In the genomic region with DNA sequence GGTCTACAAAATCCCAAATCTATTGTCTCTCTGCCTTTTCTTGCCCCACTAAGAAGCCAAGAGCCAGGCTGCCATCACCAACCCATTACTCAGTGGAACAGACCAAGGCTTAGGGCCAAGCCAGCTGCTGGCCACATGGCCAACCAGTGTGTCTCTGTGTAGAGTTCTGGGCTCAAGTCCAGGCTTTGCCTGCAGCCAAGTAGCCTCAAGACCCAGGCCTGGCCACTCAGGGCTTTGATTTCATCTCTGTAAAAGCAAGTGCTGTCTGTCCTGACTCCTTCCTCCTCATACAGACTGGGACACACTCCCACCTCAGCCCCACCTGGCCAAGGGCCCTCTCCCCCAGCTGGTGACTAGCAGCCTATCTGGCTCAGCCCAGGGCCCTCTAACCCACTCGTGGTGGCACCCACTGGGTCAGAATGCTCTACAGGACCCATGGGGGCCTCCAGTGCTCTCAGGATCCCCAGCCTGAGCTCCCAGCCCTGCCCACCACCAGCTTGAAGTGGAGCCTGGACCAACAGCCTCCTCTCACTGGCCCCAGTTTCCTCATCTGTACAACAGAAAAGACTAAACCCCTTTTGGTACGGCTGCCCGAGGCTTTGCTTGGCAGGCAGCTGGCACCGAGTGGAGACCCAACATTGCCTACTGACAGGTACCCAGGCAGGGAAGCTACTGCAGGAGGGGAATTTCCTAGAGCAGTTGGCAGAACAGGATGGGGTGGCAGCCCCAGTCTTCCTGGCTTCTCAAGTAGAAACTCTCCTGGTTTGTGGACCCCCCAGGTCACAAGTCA, we compare ENCODE assay signal across 8 cellular contexts. TPM values are rescaled to one million over a fixed set of nuclear protein-coding genes. Genes with fewer than 3 reads are reported as not detected.
DNase-seq lines count a peak whose midpoint lies in the region; ATAC-seq and TF ChIP-seq lines count a peak whose summit lies in the region.

No MANE protein-coding gene starts in this region.

- in situ Hi-C loops in GM13976 (cut with MboI; ENCODE audit: low sequenced_read_pairs, unreplicated experiment) = no loop called here

- no peaks in the 10 kb centered on the region for H3K27me3 ChIP-seq in CD4-positive, alpha-beta T cell (ENCODE audit: control insufficient read depth, insufficient read depth, low read length)
- H3K27me3 ChIP-seq in esophagus (ENCODE audit: control insufficient read depth in 1 of 2, insufficient read depth in 2 of 2, low read length in 2 of 2) (no peaks in the 10 kb centered on the region), neuronal stem cell (ENCODE audit: control insufficient read depth in 3 of 3, insufficient read depth in 3 of 3, low read depth in 1 of 3, low read length in 3 of 3) (no peaks in the 10 kb centered on the region)

- peaks cover 71% of the 10 kb centered on the region for H3K4me1 Mint-ChIP-seq in CD4-positive, alpha-beta T cell (ENCODE audit: low read depth)

- peak overlapping the region; percentile 93 for H2BK5ac ChIP-seq in neuronal stem cell (ENCODE audit: low read length)

- POLR2A ChIA-PET in CD4-positive, alpha-beta T cell (lab: Charles Lee) = interaction anchor here (1.0 to 1.2 kb wide), 2 partner anchors 14 to 15 kb away, joined by 3 read pairs; partner anchors contain the start of gene SREBF1

- H3K4me3 ChIP-seq in esophagus (ENCODE audit: low read depth in 1 of 2, low read length in 2 of 2) (peak overlapping the region; percentile 54 to 68), neuronal stem cell (ENCODE audit: low read length in 2 of 2) (peak overlapping the region in 1 of 2 donors; percentile 54)

- H3K27ac Mint-ChIP-seq in CD4-positive, alpha-beta T cell = peak overlapping the region; percentile 98

- intact Hi-C loops in CD4-positive, alpha-beta T cell (cut with DNase I, micrococcal nuclease) = loop anchor here (2.0 to 5.0 kb wide), 2 partner anchors 18 to 155 kb away; no protein-coding TSS in a partner anchor

- H3K9ac ChIP-seq in neuronal stem cell (ENCODE audit: low read depth, low read length, poor library complexity) = no peak overlapping the region

- H3K79me1 ChIP-seq in neuronal stem cell (ENCODE audit: low read depth, low read length) = peaks cover 29% of the 10 kb centered on the region

- 24 to 39% methylated on average over 4 of the region's 4 CpGs for WGBS in esophagus, 2 donors
- no CpG with 5 or more reads among the region's 4 CpGs for WGBS in neuronal stem cell (ENCODE audit: extremely low coverage in 2 of 2, insufficient read length in 2 of 2, insufficient replicate concordance in 1 of 2), 2 donors

- ATAC-seq in CD4-positive, alpha-beta T cell (ENCODE audit: poor library complexity) = no peak
- ATAC-seq in GM18519 (IDR thresholded peaks at IDR 0.05; ENCODE audit: low FRiP score, unreplicated experiment) = no peak

- H4K91ac ChIP-seq in neuronal stem cell (ENCODE audit: low read depth, low read length, poor library complexity) = no peak overlapping the region

- H3K36me3 Mint-ChIP-seq in CD4-positive, alpha-beta T cell (ENCODE audit: low read depth) = peaks cover 31% of the 10 kb centered on the region

- no peaks in the 10 kb centered on the region for H3K9me3 Mint-ChIP-seq in CD4-positive, alpha-beta T cell

- H3K4me2 ChIP-seq in neuronal stem cell (ENCODE audit: insufficient read depth, low read length, poor library complexity, severe bottlenecking) = peak overlapping the region; percentile 89

- H3K14ac ChIP-seq in neuronal stem cell (ENCODE audit: low read length) = no peak overlapping the region

- TF ChIP-seq CTCF in CD4-positive, alpha-beta T cell (IDR thresholded peaks at IDR 0.05) = no peak
- no peak for TF ChIP-seq CTCF in GM13976 (IDR thresholded peaks at IDR 0.05; ENCODE audit: borderline replicate concordance, control extremely low read depth, extremely low read depth, insufficient read depth, missing control alignments)

- peaks cover 0 to 27% of the 10 kb centered on the region in 2 donors for H3K36me3 ChIP-seq in esophagus (ENCODE audit: control insufficient read depth in 2 of 2, insufficient read depth in 2 of 2, low read length in 1 of 2)
- H3K36me3 ChIP-seq in neuronal stem cell (replicated peaks in 1 of 2; ENCODE audit: control insufficient read depth in 2 of 2, insufficient read depth in 2 of 2, low read length in 2 of 2) = peaks cover 28 to 34% of the 10 kb centered on the region in 2 donors

- H2BK120ac ChIP-seq in neuronal stem cell (ENCODE audit: low read depth, low read length) = peak overlapping the region; percentile 0

- H3K18ac ChIP-seq in neuronal stem cell (ENCODE audit: low read length) = peak overlapping the region; percentile 93

- H3K27me3 Mint-ChIP-seq in CD4-positive, alpha-beta T cell = no peaks in the 10 kb centered on the region

- H2AK5ac ChIP-seq in neuronal stem cell (ENCODE audit: low read depth, low read length) = peak overlapping the region; percentile 31

- DNase-seq in CD4-positive, alpha-beta T cell = no peak
- no peak for DNase-seq in neuronal stem cell (ENCODE audit: low spot score)
- DNase-seq in GM13976 (ENCODE audit: low spot score) = no peak
- no peak for DNase-seq in HK-2 (ENCODE audit: unreplicated experiment)
- no peak for DNase-seq in A172 (ENCODE audit: low spot score)

- H2AFZ ChIP-seq in neuronal stem cell (ENCODE audit: low read length) = no peak overlapping the region

- no peak overlapping the region for H3K23ac ChIP-seq in neuronal stem cell (ENCODE audit: low read depth, low read length, poor library complexity)

- peak overlapping the region; percentile 25 for H3K4me3 Mint-ChIP-seq in CD4-positive, alpha-beta T cell

- peak overlapping the region; percentile 12 for H2BK12ac ChIP-seq in neuronal stem cell (ENCODE audit: low read length)

- H3K4me1 ChIP-seq in esophagus (ENCODE audit: control insufficient read depth in 2 of 2, insufficient read depth in 2 of 2, low read length in 1 of 2) (peaks cover 41 to 67% of the 10 kb centered on the region in 2 donors), neuronal stem cell (ENCODE audit: control insufficient read depth in 2 of 2, insufficient read depth in 1 of 2, low read depth in 1 of 2, low read length in 2 of 2) (peaks cover 40 to 60% of the 10 kb centered on the region in 2 donors)

- H4K8ac ChIP-seq in neuronal stem cell (ENCODE audit: low read depth, low read length) = no peak overlapping the region

- H3K4ac ChIP-seq in neuronal stem cell (ENCODE audit: low read length) = no peak overlapping the region

- H2BK15ac ChIP-seq in neuronal stem cell (ENCODE audit: low read length) = peak overlapping the region; percentile 23

- H3K27ac ChIP-seq in CD4-positive, alpha-beta T cell (ENCODE audit: low read depth, low read length) = peak overlapping the region; percentile 48
- H3K27ac ChIP-seq in esophagus (ENCODE audit: low read depth in 2 of 2, low read length in 1 of 2) (peak overlapping the region; percentile 62 to 78), neuronal stem cell (replicated peaks; ENCODE audit: low read length) (no peak overlapping the region)

- CTCF ChIA-PET in CD4-positive, alpha-beta T cell (lab: Charles Lee) = interaction anchor here (0.8 kb wide), 1 partner anchor 10 kb away, joined by 3 read pairs; no protein-coding TSS in a partner anchor

- no peaks in the 10 kb centered on the region for H3K9me3 ChIP-seq in CD4-positive, alpha-beta T cell (ENCODE audit: control insufficient read depth, low read length)
- no peaks in the 10 kb centered on the region for H3K9me3 ChIP-seq in esophagus (ENCODE audit: control insufficient read depth in 2 of 2, insufficient read depth in 1 of 2, low read depth in 1 of 2, low read length in 1 of 2)
- no peaks in the 10 kb centered on the region for H3K9me3 ChIP-seq in neuronal stem cell (replicated peaks in 1 of 2; ENCODE audit: control insufficient read depth in 2 of 2, insufficient read depth in 1 of 2, low read depth in 1 of 2, low read length in 2 of 2)

TF ChIP-seq in PFSK-1, 5 proteins besides CTCF, POLR2A, EP300 and RAD21:
- TF ChIP-seq SIN3A (IDR thresholded peaks at IDR 0.05; ENCODE audit: borderline replicate concordance, insufficient read depth, low read length) (0 out of 2 replicates have a peak, but pooled peaks have one; percentile 68), TAF1 (IDR thresholded peaks at IDR 0.05; ENCODE audit: borderline replicate concordance, insufficient read depth, low read length) (no peak), POLR2AphosphoS5 (IDR thresholded peaks at IDR 0.05; ENCODE audit: low read depth, low read length) (no peak; the same call in 1 of the 2 replicates), FOXP2 (optimal IDR thresholded peaks at IDR 0.05; ENCODE audit: borderline replicate concordance, extremely low read depth, extremely low read length, insufficient read depth) (no peak)
- TF ChIP-seq, protein P1, sequence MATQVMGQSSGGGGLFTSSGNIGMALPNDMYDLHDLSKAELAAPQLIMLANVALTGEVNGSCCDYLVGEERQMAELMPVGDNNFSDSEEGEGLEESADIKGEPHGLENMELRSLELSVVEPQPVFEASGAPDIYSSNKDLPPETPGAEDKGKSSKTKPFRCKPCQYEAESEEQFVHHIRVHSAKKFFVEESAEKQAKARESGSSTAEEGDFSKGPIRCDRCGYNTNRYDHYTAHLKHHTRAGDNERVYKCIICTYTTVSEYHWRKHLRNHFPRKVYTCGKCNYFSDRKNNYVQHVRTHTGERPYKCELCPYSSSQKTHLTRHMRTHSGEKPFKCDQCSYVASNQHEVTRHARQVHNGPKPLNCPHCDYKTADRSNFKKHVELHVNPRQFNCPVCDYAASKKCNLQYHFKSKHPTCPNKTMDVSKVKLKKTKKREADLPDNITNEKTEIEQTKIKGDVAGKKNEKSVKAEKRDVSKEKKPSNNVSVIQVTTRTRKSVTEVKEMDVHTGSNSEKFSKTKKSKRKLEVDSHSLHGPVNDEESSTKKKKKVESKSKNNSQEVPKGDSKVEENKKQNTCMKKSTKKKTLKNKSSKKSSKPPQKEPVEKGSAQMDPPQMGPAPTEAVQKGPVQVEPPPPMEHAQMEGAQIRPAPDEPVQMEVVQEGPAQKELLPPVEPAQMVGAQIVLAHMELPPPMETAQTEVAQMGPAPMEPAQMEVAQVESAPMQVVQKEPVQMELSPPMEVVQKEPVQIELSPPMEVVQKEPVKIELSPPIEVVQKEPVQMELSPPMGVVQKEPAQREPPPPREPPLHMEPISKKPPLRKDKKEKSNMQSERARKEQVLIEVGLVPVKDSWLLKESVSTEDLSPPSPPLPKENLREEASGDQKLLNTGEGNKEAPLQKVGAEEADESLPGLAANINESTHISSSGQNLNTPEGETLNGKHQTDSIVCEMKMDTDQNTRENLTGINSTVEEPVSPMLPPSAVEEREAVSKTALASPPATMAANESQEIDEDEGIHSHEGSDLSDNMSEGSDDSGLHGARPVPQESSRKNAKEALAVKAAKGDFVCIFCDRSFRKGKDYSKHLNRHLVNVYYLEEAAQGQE (IDR thresholded peaks at IDR 0.05; ENCODE audit: insufficient read depth in 1 of 2, low read depth in 2 of 2, low read length in 2 of 2) = peak in 1 of 2 experiments; percentile 51; a peak in 1 of 4 replicates

RNA-seq across cellular contexts. Expression of gene SREBF1, which starts 14.4 kb away (rescaled TPM):
- 100 to 1,000 TPM; 249 to 264 TPM for total RNA-seq in CD4-positive, alpha-beta T cell
- 241 TPM for polyA plus RNA-seq in PFSK-1 (2012; ENCODE audit: insufficient read length, low read depth)
- 100 to 1,000 TPM in 1 of 2 donors, 10 to 100 TPM in 1; 95.1 to 116 TPM for polyA plus RNA-seq in esophagus
- polyA plus RNA-seq in neuronal stem cell (2013, experiment 1 of 2) = 57.8 TPM
- 61.7 TPM for polyA plus RNA-seq in neuronal stem cell (2013, experiment 2 of 2)
- total RNA-seq in A172 (2014; rRNA removed; shearing (Covaris generic)) = 92.5 and 132 TPM in 2 replicates
